19 cellular contexts compared by ENCODE assay signal in the genomic region with DNA sequence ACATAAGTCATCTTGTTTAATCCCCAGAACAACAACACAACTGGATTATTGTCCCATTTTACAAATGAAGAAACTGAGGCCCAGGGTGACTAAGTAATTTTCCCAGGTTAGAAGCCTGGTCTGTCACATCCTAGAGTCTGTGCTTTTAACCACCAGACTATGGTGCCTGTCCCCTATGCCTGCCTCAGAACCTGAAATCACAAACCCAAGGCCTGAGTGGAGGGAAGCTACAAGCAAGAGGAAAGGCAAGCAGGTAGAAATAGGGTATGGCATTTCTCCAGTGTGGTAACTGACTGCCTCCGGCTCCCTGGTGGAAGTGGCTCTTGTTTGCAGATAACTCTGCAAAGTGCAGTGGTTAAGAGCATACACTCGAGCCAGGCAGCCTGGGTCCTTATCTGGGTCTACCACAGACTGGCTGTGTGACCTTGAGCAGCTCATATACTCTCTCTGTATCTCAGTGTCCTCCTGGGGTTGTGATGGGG. TPM values are rescaled to one million over a fixed set of nuclear protein-coding genes. Genes with fewer than 3 reads are reported as not detected.
A peak's percentile ranks its signal among the peaks of the same experiment; 100 is the strongest.
DNase-seq lines count a peak whose midpoint lies in the region; ATAC-seq and FAIRE-seq lines count a peak whose summit lies in the region.
"Had no signal": no experiment of that assay in that cellular context is flagged by ENCODE, and none has a peak within 500 bp of the region (broad histone marks: within the 10 kb centered on the region; RNA-seq: fewer than 3 reads in every experiment).

No MANE protein-coding gene starts in this region.

- H3K9ac ChIP-seq in trophoblast cell (ENCODE audit: low read length), result no peak overlapping the region

- H3K79me1 ChIP-seq in trophoblast cell (ENCODE audit: low read length), result peaks cover 12% of the 10 kb centered on the region

- H3K4me1 ChIP-seq in trophoblast cell (ENCODE audit: control insufficient read depth in 1 of 2, insufficient read depth in 2 of 2, low read length in 2 of 2), result peaks cover 9 to 15% of the 10 kb centered on the region in 2 experiments

- H4K91ac ChIP-seq in trophoblast cell (ENCODE audit: low read depth, low read length), result no peak overlapping the region

- no peak overlapping the region for H2AFZ ChIP-seq in trophoblast cell (ENCODE audit: insufficient read depth, low read length, poor library complexity)

- peak overlapping the region; percentile 22 for H3K4me3 Mint-ChIP-seq in activated CD4-positive, alpha-beta T cell treated with anti-CD3 and anti-CD28 coated beads, Interleukin-2, amount 10 ng/mL, durations not matched to agents 24 days and 14 days
- H3K4me3 Mint-ChIP-seq in T-cell, result peak overlapping the region; percentile 67 to 97 (median 71)
- peak overlapping the region; percentile 57 to 98 for H3K4me3 Mint-ChIP-seq in effector memory CD8-positive, alpha-beta T cell

- H3K4me1 Mint-ChIP-seq in activated CD4-positive, alpha-beta T cell treated with anti-CD3 and anti-CD28 coated beads, Interleukin-2, amount 10 ng/mL, durations not matched to agents 24 days and 14 days, result peaks cover 32% of the 10 kb centered on the region
- H3K4me1 Mint-ChIP-seq in T-cell, result peaks cover 47 to 50% (median 48%) of the 10 kb centered on the region in 3 donors
- peaks cover 27 to 41% of the 10 kb centered on the region in 2 donors for H3K4me1 Mint-ChIP-seq in effector memory CD8-positive, alpha-beta T cell (ENCODE audit: low read depth in 2 of 2)

- H3K14ac ChIP-seq in trophoblast cell (ENCODE audit: low read length), result no peak overlapping the region

- H2BK12ac ChIP-seq in trophoblast cell (ENCODE audit: low read length), result no peak overlapping the region

- DNase-seq in activated CD4-positive, alpha-beta T cell treated with anti-CD3 and anti-CD28 coated beads, Interleukin-2, amount 10 ng/mL, durations not matched to agents 24 days and 14 days, result peak; percentile 63
- DNase-seq in activated CD4-positive, alpha-beta T cell treated with anti-CD3 and anti-CD28 coated beads for 4 hours, result no peak
- no peak for DNase-seq in T-cell
- DNase-seq in effector memory CD8-positive, alpha-beta T cell, result no peak
- DNase-seq in trophoblast cell, result no peak
- no peak for DNase-seq in HTR-8/SVneo (ENCODE audit: insufficient read length, low spot score)
- DNase-seq in RCC 7860 (ENCODE audit: low spot score), result no peak
- DNase-seq: activated CD8-positive, alpha-beta memory T cell treated with anti-CD3 and anti-CD28 coated beads for 24 hours; effector CD8-positive, alpha-beta T cell; EL; NCI-H187; NCI-H510A treated with DMSO at 0.1 percent for 48 hours; thyroid gland had no signal

- intact Hi-C loops in activated CD4-positive, alpha-beta T cell treated with anti-CD3 and anti-CD28 coated beads, Interleukin-2, amount 10 ng/mL, durations not matched to agents 24 days and 14 days (cut with micrococcal nuclease), result loop anchor here (5.0 kb wide), 1 partner anchor 358 kb away; the partner anchor contains the start of gene VEGFA

- H3K79me2 ChIP-seq in trophoblast cell (ENCODE audit: control insufficient read depth, insufficient read depth, low read length, poor library complexity), result peaks cover 20% of the 10 kb centered on the region

- peak overlapping the region; percentile 21 for H3K18ac ChIP-seq in trophoblast cell (ENCODE audit: low read length)

- H3K27me3 ChIP-seq in trophoblast cell (ENCODE audit: insufficient read depth, low read length), result no peaks in the 10 kb centered on the region
- H3K27me3 ChIP-seq: cardiac muscle cell, thyroid gland had no signal

- no peak overlapping the region for H3K4me3 ChIP-seq in trophoblast cell (ENCODE audit: low read depth, low read length)
- H3K4me3 ChIP-seq: cardiac muscle cell, thyroid gland had no signal

- no peak overlapping the region for H2BK5ac ChIP-seq in trophoblast cell (ENCODE audit: low read depth, low read length, poor library complexity)

- peaks cover 15% of the 10 kb centered on the region for H3K36me3 Mint-ChIP-seq in activated CD4-positive, alpha-beta T cell treated with anti-CD3 and anti-CD28 coated beads, Interleukin-2, amount 10 ng/mL, durations not matched to agents 24 days and 14 days (ENCODE audit: low read depth)
- peaks cover 4% of the 10 kb centered on the region for H3K36me3 Mint-ChIP-seq in T-cell
- peaks cover 35% of the 10 kb centered on the region for H3K36me3 Mint-ChIP-seq in effector memory CD8-positive, alpha-beta T cell (ENCODE audit: insufficient read depth)

- H3K23ac ChIP-seq in trophoblast cell (ENCODE audit: low read length), result peak overlapping the region; percentile 4

- no peak for FAIRE-seq in HTR-8/SVneo (lab: Jason Lieb, UNC)
- no peak for FAIRE-seq in RCC 7860 (lab: Jason Lieb, UNC)

- H3K4me2 ChIP-seq in trophoblast cell (ENCODE audit: low read length), result no peak overlapping the region

- whole genome bisulfite sequencing in trophoblast cell (ENCODE audit: extremely low coverage, insufficient coverage, insufficient read length), result no CpG with 5 or more reads among the region's 2 CpGs

- peaks cover 6% of the 10 kb centered on the region in 2 experiments for H3K36me3 ChIP-seq in trophoblast cell (ENCODE audit: control insufficient read depth in 1 of 2, insufficient read depth in 2 of 2, low read length in 2 of 2)
- H3K36me3 ChIP-seq: cardiac muscle cell had no signal

- no peak overlapping the region for H3K4ac ChIP-seq in trophoblast cell (ENCODE audit: low read depth, low read length)

- H4K8ac ChIP-seq in trophoblast cell (ENCODE audit: low read depth, low read length), result no peak overlapping the region

- H2BK120ac ChIP-seq in trophoblast cell (ENCODE audit: insufficient read depth, low read length, poor library complexity), result no peak overlapping the region

- no peak overlapping the region for H3K27ac Mint-ChIP-seq in activated CD4-positive, alpha-beta T cell treated with anti-CD3 and anti-CD28 coated beads, Interleukin-2, amount 10 ng/mL, durations not matched to agents 24 days and 14 days
- peak overlapping the region in 1 of 2 donors; percentile 52 for H3K27ac Mint-ChIP-seq in T-cell
- H3K27ac Mint-ChIP-seq in effector memory CD8-positive, alpha-beta T cell, result peak overlapping the region in 1 of 2 donors; percentile 77

- no peaks in the 10 kb centered on the region for H3K9me3 Mint-ChIP-seq in activated CD4-positive, alpha-beta T cell treated with anti-CD3 and anti-CD28 coated beads, Interleukin-2, amount 10 ng/mL, durations not matched to agents 24 days and 14 days
- H3K9me3 Mint-ChIP-seq in T-cell, result no peaks in the 10 kb centered on the region
- no peaks in the 10 kb centered on the region for H3K9me3 Mint-ChIP-seq in effector memory CD8-positive, alpha-beta T cell

- no peaks in the 10 kb centered on the region for H3K9me3 ChIP-seq in trophoblast cell (ENCODE audit: insufficient read depth, low read depth, low read length)
- H3K9me3 ChIP-seq: thyroid gland had no signal

- H2AK5ac ChIP-seq in trophoblast cell (ENCODE audit: low read length), result no peak overlapping the region

- H3K27me3 Mint-ChIP-seq in activated CD4-positive, alpha-beta T cell treated with anti-CD3 and anti-CD28 coated beads, Interleukin-2, amount 10 ng/mL, durations not matched to agents 24 days and 14 days, result no peaks in the 10 kb centered on the region
- no peaks in the 10 kb centered on the region for H3K27me3 Mint-ChIP-seq in T-cell
- no peaks in the 10 kb centered on the region for H3K27me3 Mint-ChIP-seq in effector memory CD8-positive, alpha-beta T cell

- CTCF ChIA-PET in T-cell (lab: Charles Lee), result interaction anchor here (0.5 to 0.9 kb wide), 3 partner anchors 24 to 361 kb away, joined by 3 to 6 read pairs (median 6); no protein-coding TSS in a partner anchor

- POLR2A ChIA-PET in T-cell (lab: Charles Lee), result interaction anchor here in 1 of 2 donors (0.5 kb wide), 1 partner anchor 14 kb away, joined by 3 read pairs; no protein-coding TSS in a partner anchor

- H4K12ac ChIP-seq in trophoblast cell (ENCODE audit: low read depth, low read length), result no peak overlapping the region

- ATAC-seq in T-cell (replicated peaks in 1 of 4) (no peak), GM19023 (IDR thresholded peaks at IDR 0.05; ENCODE audit: unreplicated experiment) (no peak)
- no peak for ATAC-seq in effector memory CD8-positive, alpha-beta T cell (replicated peaks)

- no peak overlapping the region for H3K27ac ChIP-seq in trophoblast cell (ENCODE audit: low read depth, low read length)
- H3K27ac ChIP-seq: cardiac muscle cell, thyroid gland, VCaP had no signal

RNA-seq across cellular contexts. Expression of gene TMEM63B, which starts 2.5 kb away (rescaled TPM):
- 17.8 and 19.7 TPM in 2 replicates for total RNA-seq in activated CD4-positive, alpha-beta T cell treated with anti-CD3 and anti-CD28 coated beads, Interleukin-2, amount 10 ng/mL, durations not matched to agents 24 days and 14 days
- 10 to 100 TPM; 16.6 to 21.1 (median 19.3) TPM for total RNA-seq in T-cell
- 36.4 and 36.9 TPM in 2 replicates for polyA plus RNA-seq in trophoblast cell (2013)

RNA-seq across cellular contexts. Expression of gene MRPL14, which starts 2.6 kb away (rescaled TPM):
- total RNA-seq in activated CD4-positive, alpha-beta T cell treated with anti-CD3 and anti-CD28 coated beads, Interleukin-2, amount 10 ng/mL, durations not matched to agents 24 days and 14 days, result 65.6 and 67.5 TPM in 2 replicates
- total RNA-seq in T-cell, result 10 to 100 TPM; 12.0 to 24.2 (median 22.3) TPM
- polyA plus RNA-seq in trophoblast cell (2013), result 79.2 and 82.1 TPM in 2 replicates

RNA-seq across cellular contexts. Expression of gene CAPN11, which starts 28.7 kb away (rescaled TPM):
- total RNA-seq in activated CD4-positive, alpha-beta T cell treated with anti-CD3 and anti-CD28 coated beads, Interleukin-2, amount 10 ng/mL, durations not matched to agents 24 days and 14 days, result 0.28 TPM in 1 of 2 replicates, not detected in the other
- total RNA-seq in T-cell, result under 1 TPM in 1 of 5 donors, not detected in 4; 0.79 TPM
- polyA plus RNA-seq in trophoblast cell (2013), result 0.06 and 0.07 TPM in 2 replicates
- total RNA-seq: A172, cardiac muscle cell, OCI-LY7, SK-MEL-5 had no signal
- polyA plus RNA-seq: cardiac muscle cell had no signal

Comparison
In these comparisons a context has a peak if more than half of its experiments do, and no peak if none do; other contexts are left out.
1. H3K4me3 Mint-ChIP-seq: peak in every context shown above with its lines; median percentile 78 in effector memory CD8-positive, alpha-beta T cell; 71 in T-cell; 22 in activated CD4-positive, alpha-beta T cell treated with anti-CD3 and anti-CD28 coated beads, Interleukin-2, amount 10 ng/mL, durations not matched to agents 24 days and 14 days.